In genomic region chrX:112789931-112790330, GRCh38 we compare ENCODE assay signal across 24 cellular contexts.
"Had no signal": no experiment of that assay in that cellular context is flagged by ENCODE, and none has a peak within 500 bp of the region (broad histone marks: within the 10 kb centered on the region; RNA-seq: fewer than 3 reads in every experiment).

No MANE protein-coding gene starts in this region.

- H3K4me3 Mint-ChIP-seq: mesothelial cell of epicardium; naive B cell; natural killer cell; stimulated activated effector memory CD8-positive, alpha-beta T cell treated with anti-CD3 and anti-CD28 coated beads, Interleukin-12 subunit alpha, Interleukin-12 subunit beta, amount 100 ng/mL, for 72 hours; stimulated activated naive CD8-positive, alpha-beta T cell treated with anti-CD3 and anti-CD28 coated beads, Interleukin-15, amount 100 ng/mL, for 72 hours; type B pancreatic cell had no signal

- H3K4me1 ChIP-seq: left lung, right atrium auricular region, tibial nerve, uterus had no signal

- H3K4me1 Mint-ChIP-seq: natural killer cell; stimulated activated effector memory CD8-positive, alpha-beta T cell treated with anti-CD3 and anti-CD28 coated beads, Interleukin-12 subunit alpha, Interleukin-12 subunit beta, amount 100 ng/mL, for 72 hours; stimulated activated naive CD8-positive, alpha-beta T cell treated with anti-CD3 and anti-CD28 coated beads, Interleukin-15, amount 100 ng/mL, for 72 hours had no signal

- H3K36me3 ChIP-seq: left lung, ovary, right atrium auricular region, uterus had no signal

- H3K4me3 ChIP-seq: left lung, lung, ovary, right atrium auricular region, skin epidermis, tibial nerve, uterus had no signal

- H3K27me3 ChIP-seq: left lung, ovary, right atrium auricular region, uterus had no signal

- H3K9me3 Mint-ChIP-seq: mesothelial cell of epicardium; natural killer cell; stimulated activated effector memory CD8-positive, alpha-beta T cell treated with anti-CD3 and anti-CD28 coated beads, Interleukin-12 subunit alpha, Interleukin-12 subunit beta, amount 100 ng/mL, for 72 hours; stimulated activated naive CD8-positive, alpha-beta T cell treated with anti-CD3 and anti-CD28 coated beads, Interleukin-15, amount 100 ng/mL, for 72 hours; type B pancreatic cell had no signal

- H3K36me3 Mint-ChIP-seq: natural killer cell; stimulated activated effector memory CD8-positive, alpha-beta T cell treated with anti-CD3 and anti-CD28 coated beads, Interleukin-12 subunit alpha, Interleukin-12 subunit beta, amount 100 ng/mL, for 72 hours had no signal

- H3K27me3 Mint-ChIP-seq: naive B cell; progenitor cell of endocrine pancreas; stimulated activated naive CD8-positive, alpha-beta T cell treated with anti-CD3 and anti-CD28 coated beads, Interleukin-15, amount 100 ng/mL, for 72 hours; type B pancreatic cell had no signal

- H3K27ac Mint-ChIP-seq: mesothelial cell of epicardium; natural killer cell; progenitor cell of endocrine pancreas; stimulated activated effector memory CD8-positive, alpha-beta T cell treated with anti-CD3 and anti-CD28 coated beads, Interleukin-12 subunit alpha, Interleukin-12 subunit beta, amount 100 ng/mL, for 72 hours; stimulated activated naive CD8-positive, alpha-beta T cell treated with anti-CD3 and anti-CD28 coated beads, Interleukin-15, amount 100 ng/mL, for 72 hours; type B pancreatic cell had no signal

- ATAC-seq: left cardiac atrium; left lung; natural killer cell; sciatic nerve; stimulated activated effector memory CD8-positive, alpha-beta T cell treated with anti-CD3 and anti-CD28 coated beads, Interleukin-12 subunit alpha, Interleukin-12 subunit beta, amount 100 ng/mL, for 72 hours; stimulated activated naive CD8-positive, alpha-beta T cell treated with anti-CD3 and anti-CD28 coated beads, Interleukin-15, amount 100 ng/mL, for 72 hours had no signal

- DNase-seq: hippocampal formation; kidney glomerular epithelial cell; left cardiac atrium; left lung; mesendoderm; naive B cell; natural killer cell; ovary; stimulated activated CD4-positive, alpha-beta T cell treated with anti-CD3 and anti-CD28 coated beads, Interleukin-12 subunit alpha, Interleukin-12 subunit beta, amount 100 ng/mL, for 4 hours; stimulated activated CD4-positive, alpha-beta T cell treated with anti-CD3 and anti-CD28 coated beads, Interleukin-15, amount 100 ng/mL, for 24 hours; stimulated activated CD4-positive, alpha-beta T cell treated with anti-CD3 and anti-CD28 coated beads, Interleukin-2, amount 100 ng/mL, for 24 hours; stimulated activated CD4-positive, alpha-beta T cell treated with anti-CD3 and anti-CD28 coated beads, Interleukin-4, amount 100 ng/mL, for 1 hour; stimulated activated naive CD8-positive, alpha-beta T cell treated with anti-CD3 and anti-CD28 coated beads, Interleukin-15, amount 100 ng/mL, for 72 hours; substantia nigra; uterus had no signal

- H3K27ac ChIP-seq: left lung, ovary, right atrium auricular region, skin epidermis, tibial nerve, uterus had no signal

- H3K9me3 ChIP-seq: left lung, ovary, right atrium auricular region, tibial nerve, uterus had no signal
